Comparison of ENCODE assay signal across 10 cellular contexts in genomic region chr1:248127653-248128052, GRCh38. TPM values are rescaled to one million over a fixed set of nuclear protein-coding genes. Genes with fewer than 3 reads are reported as not detected.
"Had no signal": no experiment of that assay in that cellular context is flagged by ENCODE, and none has a peak within 500 bp of the region (broad histone marks: within the 10 kb centered on the region; RNA-seq: fewer than 3 reads in every experiment).

No MANE protein-coding gene starts in this region.

- H2AFZ ChIP-seq: GM23248, GM23338 had no signal

- H3K27ac ChIP-seq: GM23248 had no signal

- H3K4me3 ChIP-seq: GM23248, GM23338, HAP-1 had no signal

- H3K36me3 ChIP-seq: HAP-1 had no signal

- ATAC-seq: GM23338, HCT116 had no signal

- H3K9ac ChIP-seq: GM23248 had no signal

- H3K4me1 ChIP-seq: HAP-1 had no signal

- H3K4me2 ChIP-seq: GM23338 had no signal

- DNase-seq: GM23248, GOT3, H7, H9, HCEC 1CT, HFFc6 had no signal

RNA-seq across cellular contexts. Expression of gene OR2M5, which starts 17.3 kb away (rescaled TPM):
- polyA plus RNA-seq: GM23248, GM23338, H1 had no signal

RNA-seq across cellular contexts. Expression of gene OR2L13, which starts 32.7 kb away (rescaled TPM):
- polyA plus RNA-seq: GM23248, GM23338, H1 had no signal

RNA-seq across cellular contexts. Expression of gene OR2M2, which starts 47.0 kb away (rescaled TPM):
- polyA plus RNA-seq: GM23248, GM23338, H1 had no signal
